In the genomic region with DNA sequence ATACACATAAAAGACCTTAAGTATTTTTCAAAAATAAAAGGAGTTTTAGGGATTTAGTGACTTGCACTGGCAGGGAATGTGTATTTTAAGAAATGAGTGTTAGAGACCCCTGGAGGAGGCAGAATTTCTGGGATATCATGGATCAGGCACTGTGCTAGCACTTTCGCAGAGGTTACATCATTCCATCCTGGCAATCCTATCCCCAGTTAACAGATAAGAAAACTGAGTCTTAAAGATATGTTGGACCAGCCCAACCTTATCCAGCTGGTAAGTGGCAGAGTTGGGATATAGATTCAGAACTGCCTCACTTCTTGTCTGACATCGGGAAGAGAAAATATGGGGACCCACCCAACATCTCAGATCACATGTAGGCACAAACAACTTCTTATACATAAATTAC, we compare ENCODE assay signal across 19 cellular contexts.
"Had no signal": no experiment of that assay in that cellular context is flagged by ENCODE, and none has a peak within 500 bp of the region (broad histone marks: within the 10 kb centered on the region; RNA-seq: fewer than 3 reads in every experiment).

No MANE protein-coding gene starts in this region.

- ATAC-seq: activated CD4-positive, alpha-beta T cell treated with anti-CD3 and anti-CD28 coated beads for 36 hours; activated T-cell treated with anti-CD3 and anti-CD28 coated beads, Interleukin-2, amount 50 U/mL, for 4 hours; pancreas; right lobe of liver had no signal

- H3K27ac ChIP-seq: neutrophil, pancreas, right lobe of liver, skin epidermis had no signal

- H3K36me3 ChIP-seq: neutrophil, pancreas had no signal

- DNase-seq: activated B cell treated with CpG ODN at 0.5 μM for 24 hours; activated CD4-positive, alpha-beta T cell treated with anti-CD3 and anti-CD28 coated beads for 36 hours; activated CD4-positive, alpha-beta T cell treated with anti-CD3 and anti-CD28 coated beads, Interleukin-2, amount 50 U/mL, for 4 hours; activated CD8-positive, alpha-beta memory T cell treated with anti-CD3 and anti-CD28 coated beads for 24 hours; activated CD8-positive, alpha-beta memory T cell treated with anti-CD3 and anti-CD28 coated beads, Interleukin-2, amount 50 U/mL, for 4 hours; activated naive CD4-positive, alpha-beta T cell; activated T-cell treated with anti-CD3 and anti-CD28 coated beads, Interleukin-2, amount 50 U/mL, for 4 hours; dermis blood vessel endothelial cell; effector CD8-positive, alpha-beta T cell; foreskin fibroblast; hippocampal formation; pancreas; right lobe of liver; stimulated activated CD4-positive, alpha-beta T cell treated with anti-CD3 and anti-CD28 coated beads, Interleukin-2, amount 100 ng/mL, for 24 hours; stimulated activated naive CD4-positive, alpha-beta T cell; T1000; testis had no signal

- H3K9me3 ChIP-seq: neutrophil, pancreas, right lobe of liver, testis had no signal

- H3K27me3 ChIP-seq: neutrophil, pancreas, right lobe of liver, testis had no signal

- H3K4me3 ChIP-seq: pancreas, right lobe of liver, skin epidermis, testis had no signal
